In the genomic region with DNA sequence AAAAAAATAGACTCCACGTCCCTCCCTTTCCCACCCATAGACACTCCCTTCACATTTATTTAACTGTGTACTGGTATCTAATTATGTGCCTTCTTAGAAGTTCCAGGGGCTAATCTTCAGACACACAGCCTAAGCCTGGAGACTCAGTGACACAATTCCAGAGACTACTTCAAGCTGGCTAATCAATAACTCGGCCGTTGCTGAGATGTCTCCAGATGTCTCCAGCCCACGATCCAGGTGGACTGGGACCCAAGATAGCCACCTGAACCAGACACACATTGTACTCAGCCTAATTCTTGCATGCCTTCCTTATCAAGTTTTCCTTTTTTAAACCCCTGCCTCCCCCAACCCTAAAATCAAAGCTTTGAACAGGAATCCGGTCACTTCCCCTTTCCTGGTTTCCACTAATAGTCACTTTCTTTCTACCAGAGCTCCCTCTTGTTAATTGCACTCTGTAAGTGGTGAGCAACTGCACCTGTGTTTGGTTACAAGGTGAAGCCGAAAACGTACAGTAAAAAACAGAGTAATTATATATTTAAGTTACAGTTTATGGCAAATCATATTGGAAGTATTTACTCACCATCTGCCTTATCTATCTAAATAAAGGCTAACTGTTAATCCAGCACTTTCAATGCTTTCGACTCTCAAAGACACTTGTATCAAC, we compare ENCODE assay signal across 22 cellular contexts. TPM values are rescaled to one million over a fixed set of nuclear protein-coding genes. Genes with fewer than 3 reads are reported as not detected.
DNase-seq lines count a peak whose midpoint lies in the region; ATAC-seq and TF ChIP-seq lines count a peak whose summit lies in the region.
"Had no signal": no experiment of that assay in that cellular context is flagged by ENCODE, and none has a peak within 500 bp of the region (broad histone marks: within the 10 kb centered on the region; RNA-seq: fewer than 3 reads in every experiment).

No MANE protein-coding gene starts in this region.

- no peak overlapping the region for H3K4me2 ChIP-seq in smooth muscle cell
- H3K4me2 ChIP-seq: SK-N-SH had no signal

- no peaks in the 10 kb centered on the region for H3K27me3 Mint-ChIP-seq in activated CD8-positive, alpha-beta T cell treated with anti-CD3 and anti-CD28 coated beads for 36 hours
- H3K27me3 Mint-ChIP-seq: B cell; CD4-positive, alpha-beta memory T cell had no signal

- TF ChIP-seq CTCF in colonic mucosa (IDR thresholded peaks at IDR 0.05) = no peak
- TF ChIP-seq CTCF in smooth muscle cell (IDR thresholded peaks at IDR 0.05; ENCODE audit: borderline replicate concordance, insufficient read depth, poor library complexity, severe bottlenecking) = no peak
- TF ChIP-seq CTCF in activated CD8-positive, alpha-beta T cell treated with anti-CD3 and anti-CD28 coated beads for 36 hours (IDR thresholded peaks at IDR 0.05) = no peak

- H3K36me3 ChIP-seq in colonic mucosa (no peaks in the 10 kb centered on the region), smooth muscle cell (ENCODE audit: low read depth) (no peaks in the 10 kb centered on the region)

- ATAC-seq in HG03025 (IDR thresholded peaks at IDR 0.05; ENCODE audit: low FRiP score, unreplicated experiment) = no peak
- ATAC-seq in activated CD8-positive, alpha-beta T cell treated with anti-CD3 and anti-CD28 coated beads for 36 hours = no peak

- H3K79me2 ChIP-seq in smooth muscle cell (ENCODE audit: low read depth) = no peaks in the 10 kb centered on the region

- no peak overlapping the region for H3K9ac ChIP-seq in colonic mucosa (ENCODE audit: low read depth in 2 of 2, low read length in 2 of 2)
- H3K9ac ChIP-seq in smooth muscle cell (ENCODE audit: low read depth) = no peak overlapping the region
- H3K9ac ChIP-seq: GM23248, SK-N-SH had no signal

- no peak overlapping the region for H3K4me3 Mint-ChIP-seq in activated CD8-positive, alpha-beta T cell treated with anti-CD3 and anti-CD28 coated beads for 36 hours
- H3K4me3 Mint-ChIP-seq: B cell; CD4-positive, alpha-beta memory T cell had no signal

- DNase-seq in NCI-H1436 treated with DMSO at 0.1 percent for 48 hours (lab: John Stamatoyannopoulos, UW) (peak; percentile 20), NCI-H1436 (lab: John Stamatoyannopoulos, UW) (no peak), NCI-H2081 treated with DMSO at 0.1 percent for 48 hours (lab: John Stamatoyannopoulos, UW) (peak; percentile 10), colonic mucosa (peak; percentile 73), smooth muscle cell (lab: John Stamatoyannopoulos, UW; ENCODE audit: unreplicated experiment) (no peak), HT-29 (ENCODE audit: low spot score) (no peak)
- no peak for DNase-seq in activated CD8-positive, alpha-beta T cell treated with anti-CD3 and anti-CD28 coated beads for 36 hours
- DNase-seq: CD4-positive, alpha-beta memory T cell; GM23248; HCEC 1CT; IMR-90; NCI-H146; NCI-H526 treated with DMSO at 0.1 percent for 48 hours; SHP77; SK-N-SH had no signal

- H3K27me3 ChIP-seq in colonic mucosa (no peaks in the 10 kb centered on the region), smooth muscle cell (ENCODE audit: low read depth) (no peaks in the 10 kb centered on the region)

- peaks cover 7% of the 10 kb centered on the region for H3K4me1 Mint-ChIP-seq in activated CD8-positive, alpha-beta T cell treated with anti-CD3 and anti-CD28 coated beads for 36 hours (ENCODE audit: low read depth)

- no peak overlapping the region for H2AFZ ChIP-seq in smooth muscle cell (ENCODE audit: low read depth)
- H2AFZ ChIP-seq: GM23248 had no signal

- POLR2A ChIA-PET in activated CD8-positive, alpha-beta T cell treated with anti-CD3 and anti-CD28 coated beads for 36 hours (lab: Charles Lee) = no interaction called here

- WGBS in smooth muscle cell (ENCODE audit: low lambda C conversion rate) = 91% methylated on average over 8 of the region's 8 CpGs

- H3K27ac Mint-ChIP-seq in activated CD8-positive, alpha-beta T cell treated with anti-CD3 and anti-CD28 coated beads for 36 hours = no peak overlapping the region
- H3K27ac Mint-ChIP-seq: B cell; CD4-positive, alpha-beta memory T cell had no signal

- H3K27ac ChIP-seq in colonic mucosa (peak overlapping the region; percentile 67), smooth muscle cell (ENCODE audit: low read depth) (no peak overlapping the region)
- H3K27ac ChIP-seq: 22Rv1, GM23248 had no signal

- no peaks in the 10 kb centered on the region for H3F3A ChIP-seq in smooth muscle cell (ENCODE audit: low read depth)

- intact Hi-C loops in colonic mucosa (cut with DNase I) = no loop called here
- intact Hi-C loops in activated CD8-positive, alpha-beta T cell treated with anti-CD3 and anti-CD28 coated beads for 36 hours (cut with micrococcal nuclease) = no loop called here

- no peaks in the 10 kb centered on the region for H3K9me3 Mint-ChIP-seq in activated CD8-positive, alpha-beta T cell treated with anti-CD3 and anti-CD28 coated beads for 36 hours

- H3K4me3 ChIP-seq in colonic mucosa = no peak overlapping the region
- peak overlapping the region; percentile 16 for H3K4me3 ChIP-seq in smooth muscle cell
- H3K4me3 ChIP-seq: GM23248 had no signal

- H3K4me1 ChIP-seq in colonic mucosa (no peaks in the 10 kb centered on the region), smooth muscle cell (ENCODE audit: low read depth) (no peaks in the 10 kb centered on the region)

- H3K9me3 ChIP-seq in colonic mucosa (no peaks in the 10 kb centered on the region), smooth muscle cell (replicated peaks; ENCODE audit: low read depth) (no peaks in the 10 kb centered on the region)
- H3K9me3 ChIP-seq: SK-N-SH had no signal

- CTCF ChIA-PET in activated CD8-positive, alpha-beta T cell treated with anti-CD3 and anti-CD28 coated beads for 36 hours (lab: Charles Lee) = no interaction called here

- no peaks in the 10 kb centered on the region for H4K20me1 ChIP-seq in smooth muscle cell (ENCODE audit: low read depth)

- no peaks in the 10 kb centered on the region for H3K36me3 Mint-ChIP-seq in activated CD8-positive, alpha-beta T cell treated with anti-CD3 and anti-CD28 coated beads for 36 hours (ENCODE audit: low read depth)
- H3K36me3 Mint-ChIP-seq: CD4-positive, alpha-beta memory T cell had no signal

RNA-seq across cellular contexts. Expression of a gene that starts 39.8 kb away (rescaled TPM):
- 10 to 100 TPM; 14.4 to 32.3 TPM for total RNA-seq in colonic mucosa
- not detected in 2 replicates for total RNA-seq in smooth muscle cell
- not detected in 2 replicates for polyA plus RNA-seq in smooth muscle cell
- total RNA-seq in HT-29 (2014; rRNA removed; shearing (Covaris generic)) = not detected in 2 replicates
- under 1 TPM; 0.13 to 0.43 TPM for total RNA-seq in activated CD8-positive, alpha-beta T cell treated with anti-CD3 and anti-CD28 coated beads for 36 hours
- total RNA-seq: B cell, G401, GM23248, HT1080, IMR-90, LHCN-M2 had no signal
- polyA plus RNA-seq: AG04450, IMR-90, SK-N-SH had no signal

Comparison
In these comparisons a context has a peak if more than half of its experiments do, and no peak if none do; other contexts are left out.
1. DNase-seq: peak in NCI-H1436 treated with DMSO at 0.1 percent for 48 hours (single experiment), NCI-H2081 treated with DMSO at 0.1 percent for 48 hours (single experiment) and colonic mucosa (single experiment); none in NCI-H1436 (single experiment), smooth muscle cell (single experiment), HT-29 (single experiment) and activated CD8-positive, alpha-beta T cell treated with anti-CD3 and anti-CD28 coated beads for 36 hours (single experiment).
2. RNA of a gene that starts 39.8 kb away (total RNA-seq): 14.4 to 32.3 TPM in colonic mucosa; 0.13 to 0.43 TPM in activated CD8-positive, alpha-beta T cell treated with anti-CD3 and anti-CD28 coated beads for 36 hours, not detected in smooth muscle cell and not detected in HT-29; every median in the first group is over 10 times any median in the second.